Comparison of ENCODE assay signal across 20 cellular contexts in the genomic region with DNA sequence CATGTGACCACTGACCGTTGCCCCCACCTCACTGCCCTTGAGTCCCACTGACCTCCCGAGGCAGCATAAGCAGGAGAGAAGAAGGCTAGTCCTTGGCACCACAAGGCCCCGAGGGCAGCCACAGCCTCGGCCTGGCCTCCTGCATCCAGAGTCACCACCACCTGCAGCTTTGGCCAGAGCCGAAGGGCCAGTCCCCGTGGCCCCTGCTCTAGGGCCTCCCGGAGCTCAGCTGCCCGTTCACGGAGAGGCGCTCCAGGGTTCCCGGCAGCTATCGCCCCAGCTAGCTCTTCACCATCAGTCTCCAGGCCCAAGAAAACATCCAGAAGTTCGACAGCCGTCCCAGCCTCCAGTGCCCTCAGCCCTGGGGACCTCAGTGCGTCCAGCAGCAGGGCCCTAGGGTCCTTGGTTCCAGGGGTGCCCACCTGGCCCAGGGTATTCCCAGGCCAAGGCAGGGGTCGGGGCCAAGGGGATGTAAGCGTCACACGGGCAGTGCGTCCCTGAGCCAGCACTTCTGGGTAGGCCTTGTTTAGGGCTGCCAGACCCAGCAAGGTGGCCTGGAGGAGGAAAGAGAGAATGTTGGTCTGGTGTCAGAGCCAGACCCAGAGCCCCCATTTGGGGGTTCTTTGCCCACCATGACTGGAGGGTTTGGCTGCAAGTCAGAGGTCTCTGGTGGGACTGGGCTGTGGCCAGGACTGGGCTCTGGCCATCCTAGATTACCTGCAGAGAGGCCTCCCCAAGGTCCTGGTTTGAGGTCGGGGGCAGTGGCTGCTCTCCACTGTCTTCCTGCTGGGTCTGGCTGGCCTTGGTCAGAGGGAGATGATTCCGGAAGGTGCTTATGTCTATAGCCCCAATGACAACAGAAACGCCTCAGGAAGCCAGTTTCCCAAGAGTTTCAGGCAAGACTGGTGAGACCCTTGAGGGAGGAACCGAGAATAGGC. TPM values are rescaled to one million over a fixed set of nuclear protein-coding genes. Genes with fewer than 3 reads are reported as not detected.
DNase-seq lines count a peak whose midpoint lies in the region; ATAC-seq and TF ChIP-seq lines count a peak whose summit lies in the region.
"Had no signal": no experiment of that assay in that cellular context is flagged by ENCODE, and none has a peak within 500 bp of the region (broad histone marks: within the 10 kb centered on the region; RNA-seq: fewer than 3 reads in every experiment).

No MANE protein-coding gene starts in this region.

- H4K8ac ChIP-seq in neuronal stem cell (ENCODE audit: low read depth, low read length) = no peak overlapping the region

- no peak overlapping the region for H3K4me3 Mint-ChIP-seq in activated CD4-positive, alpha-beta T cell treated with anti-CD3 and anti-CD28 coated beads for 36 hours
- H3K4me3 Mint-ChIP-seq in IgD-negative memory B cell = peak overlapping the region; percentile 51 to 90 (median 61)
- peak overlapping the region; percentile 56 for H3K4me3 Mint-ChIP-seq in activated naive CD8-positive, alpha-beta T cell

- peak overlapping the region; percentile 70 for H3K27ac Mint-ChIP-seq in activated CD4-positive, alpha-beta T cell treated with anti-CD3 and anti-CD28 coated beads for 36 hours
- no peak overlapping the region for H3K27ac Mint-ChIP-seq in IgD-negative memory B cell
- H3K27ac Mint-ChIP-seq in activated naive CD8-positive, alpha-beta T cell = peak overlapping the region; percentile 50

- intact Hi-C loops in activated CD4-positive, alpha-beta T cell treated with anti-CD3 and anti-CD28 coated beads for 36 hours (cut with DNase I, micrococcal nuclease) = no loop called here

- H3K4me2 ChIP-seq in neuronal stem cell (ENCODE audit: insufficient read depth, low read length, poor library complexity, severe bottlenecking) = no peak overlapping the region

- no peaks in the 10 kb centered on the region for H3K27me3 Mint-ChIP-seq in activated CD4-positive, alpha-beta T cell treated with anti-CD3 and anti-CD28 coated beads for 36 hours
- H3K27me3 Mint-ChIP-seq in IgD-negative memory B cell = no peaks in the 10 kb centered on the region
- H3K27me3 Mint-ChIP-seq in activated naive CD8-positive, alpha-beta T cell = no peaks in the 10 kb centered on the region

- H3K4me1 Mint-ChIP-seq in activated CD4-positive, alpha-beta T cell treated with anti-CD3 and anti-CD28 coated beads for 36 hours = peaks cover 15% of the 10 kb centered on the region
- peaks cover 5 to 17% (median 16%) of the 10 kb centered on the region in 3 donors for H3K4me1 Mint-ChIP-seq in IgD-negative memory B cell
- peaks cover 23% of the 10 kb centered on the region for H3K4me1 Mint-ChIP-seq in activated naive CD8-positive, alpha-beta T cell (ENCODE audit: low read depth)

- H3K36me3 ChIP-seq in neuronal stem cell (replicated peaks in 1 of 2; ENCODE audit: control insufficient read depth in 2 of 2, insufficient read depth in 2 of 2, low read length in 2 of 2) = no peaks in the 10 kb centered on the region

- H3K4me3 ChIP-seq in neuronal stem cell (ENCODE audit: low read length in 2 of 2) = no peak overlapping the region

- no peak overlapping the region for H2AFZ ChIP-seq in neuronal stem cell (ENCODE audit: low read length)

- H3K4me1 ChIP-seq in neuronal stem cell (ENCODE audit: control insufficient read depth in 2 of 2, insufficient read depth in 1 of 2, low read depth in 1 of 2, low read length in 2 of 2) = peaks cover 2 to 4% of the 10 kb centered on the region in 2 donors

- H3K4ac ChIP-seq in neuronal stem cell (ENCODE audit: low read length) = peak overlapping the region; percentile 23

- CTCF ChIA-PET in activated CD4-positive, alpha-beta T cell treated with anti-CD3 and anti-CD28 coated beads for 36 hours (lab: Charles Lee) = interaction anchor here (0.6 kb wide), 1 partner anchor 109 kb away, joined by 3 read pairs; no protein-coding TSS in a partner anchor

- WGBS in neuronal stem cell (ENCODE audit: extremely low coverage in 2 of 2, insufficient read length in 2 of 2, insufficient replicate concordance in 1 of 2), 2 donors = no CpG with 5 or more reads among the region's 23 CpGs

- H3K18ac ChIP-seq in neuronal stem cell (ENCODE audit: low read length) = peak overlapping the region; percentile 71

- H3K27ac ChIP-seq in neuronal stem cell (replicated peaks; ENCODE audit: low read length) = no peak overlapping the region

- no peaks in the 10 kb centered on the region for H3K9me3 Mint-ChIP-seq in activated CD4-positive, alpha-beta T cell treated with anti-CD3 and anti-CD28 coated beads for 36 hours (ENCODE audit: low read depth)
- H3K9me3 Mint-ChIP-seq in IgD-negative memory B cell = no peaks in the 10 kb centered on the region
- no peaks in the 10 kb centered on the region for H3K9me3 Mint-ChIP-seq in activated naive CD8-positive, alpha-beta T cell (ENCODE audit: low read depth)

- peak overlapping the region; percentile 50 for H2AK5ac ChIP-seq in neuronal stem cell (ENCODE audit: low read depth, low read length)

- no peak overlapping the region for H4K91ac ChIP-seq in neuronal stem cell (ENCODE audit: low read depth, low read length, poor library complexity)

- no peak overlapping the region for H2BK120ac ChIP-seq in neuronal stem cell (ENCODE audit: low read depth, low read length)

- no peak overlapping the region for H3K14ac ChIP-seq in neuronal stem cell (ENCODE audit: low read length)

- no peaks in the 10 kb centered on the region for H3K36me3 Mint-ChIP-seq in activated CD4-positive, alpha-beta T cell treated with anti-CD3 and anti-CD28 coated beads for 36 hours (ENCODE audit: low read depth)
- H3K36me3 Mint-ChIP-seq in IgD-negative memory B cell = no peaks in the 10 kb centered on the region
- no peaks in the 10 kb centered on the region for H3K36me3 Mint-ChIP-seq in activated naive CD8-positive, alpha-beta T cell

- H3K9ac ChIP-seq in neuronal stem cell (ENCODE audit: low read depth, low read length, poor library complexity) = no peak overlapping the region

- H2BK5ac ChIP-seq in neuronal stem cell (ENCODE audit: low read length) = no peak overlapping the region

- DNase-seq in activated CD4-positive, alpha-beta T cell treated with anti-CD3 and anti-CD28 coated beads for 36 hours = no peak
- DNase-seq in activated CD4-positive, alpha-beta T cell treated with anti-CD3 and anti-CD28 coated beads, Interleukin-2, amount 50 U/mL, for 48 hours = no peak
- DNase-seq in neuronal stem cell (ENCODE audit: low spot score) (no peak), GM10266 (ENCODE audit: extremely low spot score) (no peak), cerebellar cortex (ENCODE audit: low spot score) (no peak)
- DNase-seq: activated CD8-positive, alpha-beta memory T cell treated with anti-CD3 and anti-CD28 coated beads, Interleukin-2, amount 50 U/mL, for 4 hours; COR-L47; left cardiac atrium; NCI-H2081 treated with DMSO at 0.1 percent for 48 hours; NCI-H69; stimulated activated CD4-positive, alpha-beta T cell treated with anti-CD3 and anti-CD28 coated beads, Interleukin-1b, Interleukin-23, amount 100 ng/mL, for 48 hours; trophoblast cell had no signal

- ATAC-seq in activated CD4-positive, alpha-beta T cell treated with anti-CD3 and anti-CD28 coated beads for 36 hours = no peak
- no peak for ATAC-seq in HG03565 (IDR thresholded peaks at IDR 0.05; ENCODE audit: unreplicated experiment)
- ATAC-seq: left cardiac atrium had no signal

- no peaks in the 10 kb centered on the region for H3K9me3 ChIP-seq in neuronal stem cell (replicated peaks in 1 of 2; ENCODE audit: control insufficient read depth in 2 of 2, insufficient read depth in 1 of 2, low read depth in 1 of 2, low read length in 2 of 2)

- peaks cover 0 to 2% (median 0%) of the 10 kb centered on the region in 3 experiments for H3K27me3 ChIP-seq in neuronal stem cell (ENCODE audit: control insufficient read depth in 3 of 3, insufficient read depth in 3 of 3, low read depth in 1 of 3, low read length in 3 of 3)

- no peaks in the 10 kb centered on the region for H3K79me1 ChIP-seq in neuronal stem cell (ENCODE audit: low read depth, low read length)

- no peak overlapping the region for H3K23ac ChIP-seq in neuronal stem cell (ENCODE audit: low read depth, low read length, poor library complexity)

- no peak for TF ChIP-seq CTCF in GM10266 (IDR thresholded peaks at IDR 0.05; ENCODE audit: control insufficient read depth, insufficient read depth, low read depth, missing control alignments)

- H2BK12ac ChIP-seq in neuronal stem cell (ENCODE audit: low read length) = peak overlapping the region; percentile 82

- H2BK15ac ChIP-seq in neuronal stem cell (ENCODE audit: low read length) = peak overlapping the region; percentile 89

- POLR2A ChIA-PET in activated CD4-positive, alpha-beta T cell treated with anti-CD3 and anti-CD28 coated beads for 36 hours (lab: Charles Lee) = interaction anchor here (0.7 kb wide), 1 partner anchor 56 kb away, joined by 3 read pairs; no protein-coding TSS in a partner anchor

RNA-seq across cellular contexts. Expression of a gene that starts 1.8 kb away (rescaled TPM):
- total RNA-seq in activated CD4-positive, alpha-beta T cell treated with anti-CD3 and anti-CD28 coated beads for 36 hours = 10 to 100 TPM; 11.3 to 15.5 TPM
- polyA plus RNA-seq in IgD-negative memory B cell = 24.3 TPM
- polyA plus RNA-seq in neuronal stem cell (2013, experiment 1 of 2) = 1.8 TPM
- 2.0 TPM for polyA plus RNA-seq in neuronal stem cell (2013, experiment 2 of 2)

RNA-seq across cellular contexts. Expression of a gene that starts 7.2 kb away (rescaled TPM):
- total RNA-seq in activated CD4-positive, alpha-beta T cell treated with anti-CD3 and anti-CD28 coated beads for 36 hours = not detected
- polyA plus RNA-seq in IgD-negative memory B cell = not detected
- not detected for polyA plus RNA-seq in neuronal stem cell (2013, experiment 1 of 2)
- 0.17 TPM for polyA plus RNA-seq in neuronal stem cell (2013, experiment 2 of 2)
- total RNA-seq: A172, dermis microvascular lymphatic vessel endothelial cell, fibroblast of lung, left cardiac atrium, MCF 10A, renal cortical epithelial cell had no signal
- polyA plus RNA-seq: fibroblast of lung had no signal

RNA-seq across cellular contexts. Expression of a gene that starts 11.5 kb away (rescaled TPM):
- total RNA-seq in activated CD4-positive, alpha-beta T cell treated with anti-CD3 and anti-CD28 coated beads for 36 hours = under 1 TPM; 0.43 to 0.53 TPM
- not detected for polyA plus RNA-seq in IgD-negative memory B cell
- polyA plus RNA-seq in neuronal stem cell (2013, experiment 1 of 2) = not detected
- not detected for polyA plus RNA-seq in neuronal stem cell (2013, experiment 2 of 2)
- total RNA-seq: A172, fibroblast of lung, MCF 10A, renal cortical epithelial cell had no signal

RNA-seq across cellular contexts. Expression of a gene that starts 37.7 kb away (rescaled TPM):
- total RNA-seq in activated CD4-positive, alpha-beta T cell treated with anti-CD3 and anti-CD28 coated beads for 36 hours = 10 to 100 TPM; 32.0 to 47.3 TPM
- 86.8 TPM for polyA plus RNA-seq in IgD-negative memory B cell
- polyA plus RNA-seq in neuronal stem cell (2013, experiment 1 of 2) = 73.5 TPM
- polyA plus RNA-seq in neuronal stem cell (2013, experiment 2 of 2) = 73.6 TPM

Comparison
In these comparisons a context has a peak if more than half of its experiments do, and no peak if none do; other contexts are left out.
1. H3K27ac Mint-ChIP-seq: peak in activated CD4-positive, alpha-beta T cell treated with anti-CD3 and anti-CD28 coated beads for 36 hours (single experiment) and activated naive CD8-positive, alpha-beta T cell (single experiment); none in IgD-negative memory B cell (0 of 3).